ENCODE assay signal across 1 cellular context in the genomic region with DNA sequence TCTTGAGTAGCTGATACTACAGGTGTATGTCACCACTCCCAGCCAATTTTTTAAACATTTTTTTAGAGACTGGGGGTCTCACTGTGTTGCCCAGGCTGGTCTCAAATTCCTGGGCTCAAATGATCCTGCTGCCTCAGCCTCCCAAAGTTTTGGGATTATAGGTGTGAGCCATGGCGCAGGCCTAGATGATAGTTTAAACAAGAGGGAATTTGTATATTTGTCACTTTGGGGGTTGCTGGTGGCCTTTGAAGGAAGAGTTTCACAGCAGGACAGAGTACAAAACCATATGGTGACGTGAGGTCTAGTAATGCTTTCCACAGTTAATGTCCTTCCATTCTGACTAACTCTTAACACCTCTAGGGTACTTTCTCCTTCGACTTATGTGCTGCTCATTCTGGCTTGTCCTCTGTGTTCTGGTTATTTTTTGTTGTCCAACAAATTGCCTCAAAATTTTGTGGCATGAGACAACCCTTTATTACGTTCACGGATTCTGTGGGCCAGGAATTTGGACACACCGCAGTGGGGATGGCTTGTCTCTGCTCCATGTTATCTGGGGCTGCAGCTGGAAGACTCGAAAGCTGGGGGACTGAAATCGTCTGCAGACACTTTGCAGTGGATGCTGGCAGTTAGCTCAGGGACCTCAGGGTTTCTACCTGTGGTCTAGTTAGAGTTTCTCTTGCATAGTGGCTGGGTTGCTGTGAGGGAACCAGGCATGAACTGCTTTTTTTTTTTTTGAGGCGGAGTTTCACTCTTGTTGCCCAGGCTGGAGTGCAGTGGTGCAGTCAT.
A peak's percentile ranks its signal among the peaks of the same experiment; 100 is the strongest.
TF ChIP-seq lines count a peak whose summit lies in the region.

No MANE protein-coding gene starts in this region.

TF ChIP-seq in K562, 482 proteins besides CTCF, POLR2A, EP300 and RAD21 (continues in another document):
- TF ChIP-seq PPARD (CRISPR knock-in tag; IDR thresholded peaks at IDR 0.05) (no peak), MCM7 (IDR thresholded peaks at IDR 0.05) (no peak), ZNF583 (CRISPR knock-in tag; IDR thresholded peaks at IDR 0.05) (0 out of 2 replicates have a peak, but pooled peaks have one; percentile 31), MTA2 (IDR thresholded peaks at IDR 0.05; ENCODE audit: low read depth) (peak; percentile 65; the same call in 1 of the 2 replicates), FOXJ3 (CRISPR knock-in tag; IDR thresholded peaks at IDR 0.05) (no peak), GATA2 (CRISPR knock-in tag; IDR thresholded peaks at IDR 0.05) (peak; percentile 83), SREBF1 (IDR thresholded peaks at IDR 0.05; ENCODE audit: borderline replicate concordance, low read depth, low read length) (no peak; the same call in 1 of the 2 replicates), ZNF589 (CRISPR knock-in tag; IDR thresholded peaks at IDR 0.05; ENCODE audit: low read depth) (peak; percentile 84), SP1 (CRISPR knock-in tag; IDR thresholded peaks at IDR 0.05) (peak; percentile 37; the same call in 1 of the 2 replicates), SPI1 (IDR thresholded peaks at IDR 0.05; ENCODE audit: borderline replicate concordance, low read depth, low read length) (no peak), STAT5A (IDR thresholded peaks at IDR 0.05; ENCODE audit: borderline replicate concordance, low read length) (peak; percentile 58; the same call in 1 of the 2 replicates), EGR1 (conservative IDR thresholded peaks at IDR 0.05) (no peak), MLLT1 (IDR thresholded peaks at IDR 0.05) (peak in 1 of 2 experiments; percentile 36; a peak in 1 of 4 replicates), ILF3 (IDR thresholded peaks at IDR 0.05; ENCODE audit: borderline replicate concordance) (no peak), TCF3 (CRISPR knock-in tag; IDR thresholded peaks at IDR 0.05) (peak; percentile 94), ZKSCAN8 (CRISPR knock-in tag; IDR thresholded peaks at IDR 0.05) (0 out of 2 replicates have a peak, but pooled peaks have one; percentile 45), MAZ (CRISPR knock-in tag; conservative IDR thresholded peaks at IDR 0.05 in 1 of 2, IDR thresholded peaks at IDR 0.05 in 1 of 2) (peak in 1 of 2 experiments; percentile 35; a peak in 1 of 4 replicates), HDGF (IDR thresholded peaks at IDR 0.05) (no peak), HNRNPL (IDR thresholded peaks at IDR 0.05; ENCODE audit: low read depth, low read length) (no peak), ZBTB7A (IDR thresholded peaks at IDR 0.05; ENCODE audit: borderline replicate concordance, control insufficient read depth, low read depth, low read length) (peak; percentile 29; the same call in 1 of the 2 replicates), ZKSCAN1 (IDR thresholded peaks at IDR 0.05; ENCODE audit: low read depth, low read length) (no peak), GABPB2 (CRISPR knock-in tag; conservative IDR thresholded peaks at IDR 0.05) (no peak), THRA (IDR thresholded peaks at IDR 0.05) (no peak), FOS (IDR thresholded peaks at IDR 0.05; ENCODE audit: extremely low read depth, insufficient read length) (no peak), CREM (IDR thresholded peaks at IDR 0.05; ENCODE audit: low read depth) (0 out of 2 replicates have a peak, but pooled peaks have one; percentile 29), KLF13 (tag; IDR thresholded peaks at IDR 0.05; ENCODE audit: borderline replicate concordance, low read depth) (no peak), SOX6 (IDR thresholded peaks at IDR 0.05) (peak; percentile 58), SMAD4 (CRISPR knock-in tag; conservative IDR thresholded peaks at IDR 0.05) (peak; percentile 79), GTF2A2 (tag; IDR thresholded peaks at IDR 0.05) (no peak), NR2F6 (CRISPR knock-in tag; IDR thresholded peaks at IDR 0.05) (no peak), ATF1 (CRISPR knock-in tag; IDR thresholded peaks at IDR 0.05) (no peak), ATF1 (tag; IDR thresholded peaks at IDR 0.05) (peak; percentile 48), CBFA2T3 (IDR thresholded peaks at IDR 0.05) (peak; percentile 91), NFIC (IDR thresholded peaks at IDR 0.05) (peak; percentile 23; the same call in 1 of the 2 replicates), NR3C1 (CRISPR knock-in tag; IDR thresholded peaks at IDR 0.05) (no peak), NCOA4 (IDR thresholded peaks at IDR 0.05; ENCODE audit: partially characterized antibody) (no peak), ZNF609 (CRISPR knock-in tag; IDR thresholded peaks at IDR 0.05; ENCODE audit: borderline replicate concordance) (peak; percentile 68; the same call in 1 of the 2 replicates), ZNF263 (CRISPR knock-in tag; IDR thresholded peaks at IDR 0.05; ENCODE audit: borderline replicate concordance) (peak; percentile 10; the same call in 1 of the 2 replicates), GTF2E2 (tag; IDR thresholded peaks at IDR 0.05) (peak; percentile 5; the same call in 1 of the 2 replicates), SMAD1 (IDR thresholded peaks at IDR 0.05; ENCODE audit: low read depth, low read length, partially characterized antibody) (no peak), SUPT5H (IDR thresholded peaks at IDR 0.05) (no peak), TEAD1 (CRISPR knock-in tag; IDR thresholded peaks at IDR 0.05) (peak; percentile 43 to 97; a peak in 3 of 4 replicates), CSDE1 (IDR thresholded peaks at IDR 0.05) (no peak), NEUROD1 (IDR thresholded peaks at IDR 0.05; ENCODE audit: borderline replicate concordance, low read depth, low read length, partially characterized antibody) (no peak), ZBTB43 (CRISPR knock-in tag; IDR thresholded peaks at IDR 0.05) (0 out of 2 replicates have a peak, but pooled peaks have one; percentile 53), ESRRA (IDR thresholded peaks at IDR 0.05; ENCODE audit: borderline replicate concordance, low read depth) (0 out of 2 replicates have a peak, but pooled peaks have one; percentile 11), NR2C1 (IDR thresholded peaks at IDR 0.05) (no peak), NR2C1 (tag; IDR thresholded peaks at IDR 0.05) (peak; percentile 29; the same call in 1 of the 2 replicates), POLR2AphosphoS2 (IDR thresholded peaks at IDR 0.05; ENCODE audit: low read length) (no peak), SMARCE1 (IDR thresholded peaks at IDR 0.05) (peak; percentile 78), ZNF24 (IDR thresholded peaks at IDR 0.05) (no peak), TRIM25 (IDR thresholded peaks at IDR 0.05; ENCODE audit: borderline replicate concordance) (no peak), ZNF77 (CRISPR knock-in tag; IDR thresholded peaks at IDR 0.05) (no peak), L3MBTL2 (IDR thresholded peaks at IDR 0.05) (peak; percentile 93), SMARCC2 (IDR thresholded peaks at IDR 0.05; ENCODE audit: low read depth) (0 out of 2 replicates have a peak, but pooled peaks have one; percentile 22)
- TF ChIP-seq, protein P1, sequence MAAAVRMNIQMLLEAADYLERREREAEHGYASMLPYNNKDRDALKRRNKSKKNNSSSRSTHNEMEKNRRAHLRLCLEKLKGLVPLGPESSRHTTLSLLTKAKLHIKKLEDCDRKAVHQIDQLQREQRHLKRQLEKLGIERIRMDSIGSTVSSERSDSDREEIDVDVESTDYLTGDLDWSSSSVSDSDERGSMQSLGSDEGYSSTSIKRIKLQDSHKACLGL (CRISPR knock-in tag; IDR thresholded peaks at IDR 0.05; ENCODE audit: borderline replicate concordance, poor library complexity, severe bottlenecking) = no peak
- TF ChIP-seq, protein P2, sequence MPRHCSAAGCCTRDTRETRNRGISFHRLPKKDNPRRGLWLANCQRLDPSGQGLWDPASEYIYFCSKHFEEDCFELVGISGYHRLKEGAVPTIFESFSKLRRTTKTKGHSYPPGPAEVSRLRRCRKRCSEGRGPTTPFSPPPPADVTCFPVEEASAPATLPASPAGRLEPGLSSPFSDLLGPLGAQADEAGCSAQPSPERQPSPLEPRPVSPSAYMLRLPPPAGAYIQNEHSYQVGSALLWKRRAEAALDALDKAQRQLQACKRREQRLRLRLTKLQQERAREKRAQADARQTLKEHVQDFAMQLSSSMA (CRISPR knock-in tag; IDR thresholded peaks at IDR 0.05) = no peak
- TF ChIP-seq, protein P3, sequence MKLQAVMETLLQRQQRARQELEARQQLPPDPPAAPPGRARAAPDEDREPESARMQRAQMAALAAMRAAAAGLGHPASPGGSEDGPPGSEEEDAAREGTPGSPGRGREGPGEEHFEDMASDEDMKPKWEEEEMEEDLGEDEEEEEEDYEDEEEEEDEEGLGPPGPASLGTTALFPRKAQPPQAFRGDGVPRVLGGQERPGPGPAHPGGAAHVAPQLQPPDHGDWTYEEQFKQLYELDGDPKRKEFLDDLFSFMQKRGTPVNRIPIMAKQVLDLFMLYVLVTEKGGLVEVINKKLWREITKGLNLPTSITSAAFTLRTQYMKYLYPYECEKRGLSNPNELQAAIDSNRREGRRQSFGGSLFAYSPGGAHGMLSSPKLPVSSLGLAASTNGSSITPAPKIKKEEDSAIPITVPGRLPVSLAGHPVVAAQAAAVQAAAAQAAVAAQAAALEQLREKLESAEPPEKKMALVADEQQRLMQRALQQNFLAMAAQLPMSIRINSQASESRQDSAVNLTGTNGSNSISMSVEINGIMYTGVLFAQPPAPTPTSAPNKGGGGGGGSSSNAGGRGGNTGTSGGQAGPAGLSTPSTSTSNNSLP (IDR thresholded peaks at IDR 0.05; ENCODE audit: borderline replicate concordance, low read depth, low read length) = no peak
